In genomic region chr4:55111601-55112000, GRCh38 we compare ENCODE assay signal across 1 cellular context.
TF ChIP-seq lines count a peak whose summit lies in the region.

No MANE protein-coding gene starts in this region.

TF ChIP-seq in SK-N-SH treated with all-trans-retinoic acid at 6 μM for 48 hours, 23 proteins besides CTCF, POLR2A, EP300 and RAD21 (continued from another document):
- no peak for TF ChIP-seq TSHZ2 (CRISPR knock-in tag; IDR thresholded peaks at IDR 0.05)
- TF ChIP-seq ZC3H10 (CRISPR knock-in tag; IDR thresholded peaks at IDR 0.05) = no peak
- no peak for TF ChIP-seq ARNTL (CRISPR knock-in tag; IDR thresholded peaks at IDR 0.05; ENCODE audit: borderline replicate concordance, low read depth)
- no peak for TF ChIP-seq ZFP30 (CRISPR knock-in tag; IDR thresholded peaks at IDR 0.05)
- no peak for TF ChIP-seq SNAI2 (CRISPR knock-in tag; IDR thresholded peaks at IDR 0.05)
- TF ChIP-seq, protein P1, sequence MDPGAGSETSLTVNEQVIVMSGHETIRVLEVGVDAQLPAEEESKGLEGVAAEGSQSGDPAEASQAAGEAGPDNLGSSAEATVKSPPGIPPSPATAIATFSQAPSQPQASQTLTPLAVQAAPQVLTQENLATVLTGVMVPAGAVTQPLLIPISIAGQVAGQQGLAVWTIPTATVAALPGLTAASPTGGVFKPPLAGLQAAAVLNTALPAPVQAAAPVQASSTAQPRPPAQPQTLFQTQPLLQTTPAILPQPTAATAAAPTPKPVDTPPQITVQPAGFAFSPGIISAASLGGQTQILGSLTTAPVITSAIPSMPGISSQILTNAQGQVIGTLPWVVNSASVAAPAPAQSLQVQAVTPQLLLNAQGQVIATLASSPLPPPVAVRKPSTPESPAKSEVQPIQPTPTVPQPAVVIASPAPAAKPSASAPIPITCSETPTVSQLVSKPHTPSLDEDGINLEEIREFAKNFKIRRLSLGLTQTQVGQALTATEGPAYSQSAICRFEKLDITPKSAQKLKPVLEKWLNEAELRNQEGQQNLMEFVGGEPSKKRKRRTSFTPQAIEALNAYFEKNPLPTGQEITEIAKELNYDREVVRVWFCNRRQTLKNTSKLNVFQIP (CRISPR knock-in tag; IDR thresholded peaks at IDR 0.05; ENCODE audit: borderline replicate concordance, low read depth) = no peak
